ENCODE assay signal across 13 cellular contexts in the genomic region with DNA sequence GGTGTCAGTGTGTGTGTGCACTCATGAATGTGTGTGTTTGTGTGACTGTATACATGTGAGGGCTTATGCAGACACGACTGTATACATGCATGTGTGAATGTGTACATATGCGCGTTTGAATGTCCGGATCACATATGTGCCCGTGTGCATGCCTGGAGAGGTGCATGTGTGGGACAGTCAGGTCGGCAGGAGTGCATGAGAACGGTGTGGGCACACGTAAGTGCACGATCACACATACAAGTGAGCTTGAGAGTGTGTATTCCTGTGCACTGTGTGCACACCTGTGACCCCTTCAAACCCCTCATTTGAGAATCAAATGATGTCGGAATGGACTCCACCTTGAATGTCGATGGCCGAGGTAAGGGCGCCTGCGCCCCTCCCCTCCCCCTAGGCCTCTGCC. TPM values are rescaled to one million over a fixed set of nuclear protein-coding genes. Genes with fewer than 3 reads are reported as not detected.
DNase-seq lines count a peak whose midpoint lies in the region; ATAC-seq and TF ChIP-seq lines count a peak whose summit lies in the region.
"Had no signal": no experiment of that assay in that cellular context is flagged by ENCODE, and none has a peak within 500 bp of the region (broad histone marks: within the 10 kb centered on the region; RNA-seq: fewer than 3 reads in every experiment).

No MANE protein-coding gene starts in this region.

- no peak overlapping the region for H3K4me2 ChIP-seq in neuronal stem cell (ENCODE audit: insufficient read depth, low read length, poor library complexity, severe bottlenecking)

- H3K9ac ChIP-seq in HUES6 (ENCODE audit: low read length) (no peak overlapping the region), neuronal stem cell (ENCODE audit: low read depth, low read length, poor library complexity) (peak overlapping the region; percentile 56)

- peak overlapping the region; percentile 25 for H2BK15ac ChIP-seq in neuronal stem cell (ENCODE audit: low read length)

- H3K4me1 ChIP-seq in HUES6 (ENCODE audit: control insufficient read depth, insufficient read depth, low read length) (peaks cover 28% of the 10 kb centered on the region), neuronal stem cell (ENCODE audit: control insufficient read depth in 2 of 2, insufficient read depth in 1 of 2, low read depth in 1 of 2, low read length in 2 of 2) (peaks cover 12 to 16% of the 10 kb centered on the region in 2 donors), psoas muscle (peaks cover 26% of the 10 kb centered on the region), right lobe of liver (peaks cover 0 to 25% (median 4%) of the 10 kb centered on the region in 4 donors)

- no peak overlapping the region for H4K91ac ChIP-seq in neuronal stem cell (ENCODE audit: low read depth, low read length, poor library complexity)

- no peak overlapping the region for H3K27ac Mint-ChIP-seq in central memory CD8-positive, alpha-beta T cell (ENCODE audit: low read depth)

- DNase-seq in NCI-H748 (lab: John Stamatoyannopoulos, UW; ENCODE audit: unreplicated experiment) = peak; percentile 31
- DNase-seq in NCI-H748 treated with DMSO at 0.1 percent for 48 hours (lab: John Stamatoyannopoulos, UW) = no peak
- no peak for DNase-seq in central memory CD8-positive, alpha-beta T cell (ENCODE audit: low spot score in 2 of 2)
- no peak for DNase-seq in neuronal stem cell (ENCODE audit: low spot score)
- no peak for DNase-seq in psoas muscle
- DNase-seq in right lobe of liver = no peak
- DNase-seq: brain microvascular endothelial cell, NCI-H1048 had no signal

- H3K27me3 Mint-ChIP-seq in central memory CD8-positive, alpha-beta T cell = peaks cover 42% of the 10 kb centered on the region

- no peak overlapping the region for H2BK12ac ChIP-seq in neuronal stem cell (ENCODE audit: low read length)

- H3K14ac ChIP-seq in neuronal stem cell (ENCODE audit: low read length) = no peak overlapping the region

- no peak overlapping the region for H3K23ac ChIP-seq in neuronal stem cell (ENCODE audit: low read depth, low read length, poor library complexity)

- intact Hi-C loops in psoas muscle (cut with DNase I) (no loop called here), right lobe of liver (cut with DNase I) (loop anchor here in 1 of 2 donors (5.0 kb wide), 1 partner anchor 58 kb away; no protein-coding TSS in a partner anchor)

- H2BK5ac ChIP-seq in neuronal stem cell (ENCODE audit: low read length) = peak overlapping the region; percentile 7

- no peak overlapping the region for H4K8ac ChIP-seq in neuronal stem cell (ENCODE audit: low read depth, low read length)

- no peaks in the 10 kb centered on the region for H3K9me3 Mint-ChIP-seq in central memory CD8-positive, alpha-beta T cell

- H3K4me1 Mint-ChIP-seq in central memory CD8-positive, alpha-beta T cell = peaks cover 41% of the 10 kb centered on the region

- H2AK5ac ChIP-seq in neuronal stem cell (ENCODE audit: low read depth, low read length) = no peak overlapping the region

- H3K79me1 ChIP-seq in neuronal stem cell (ENCODE audit: low read depth, low read length) = peaks cover 2% of the 10 kb centered on the region

- peak overlapping the region; percentile 84 for H3K4me3 Mint-ChIP-seq in central memory CD8-positive, alpha-beta T cell

- H3K36me3 ChIP-seq in HUES6 (ENCODE audit: control insufficient read depth, insufficient read depth, low read length) (no peaks in the 10 kb centered on the region), neuronal stem cell (replicated peaks in 1 of 2; ENCODE audit: control insufficient read depth in 2 of 2, insufficient read depth in 2 of 2, low read length in 2 of 2) (no peaks in the 10 kb centered on the region), psoas muscle (ENCODE audit: insufficient read depth in 1 of 2, low read depth in 1 of 2) (no peaks in the 10 kb centered on the region), right lobe of liver (no peaks in the 10 kb centered on the region)
- H3K36me3 ChIP-seq: brain microvascular endothelial cell had no signal

- H2AFZ ChIP-seq in neuronal stem cell (ENCODE audit: low read length) = peak overlapping the region; percentile 93

- no peak overlapping the region for H2BK120ac ChIP-seq in neuronal stem cell (ENCODE audit: low read depth, low read length)

- peaks cover 65% of the 10 kb centered on the region for H3K27me3 ChIP-seq in HUES6 (ENCODE audit: control insufficient read depth, insufficient read depth, low read length)
- peaks cover 11 to 94% (median 24%) of the 10 kb centered on the region in 3 experiments for H3K27me3 ChIP-seq in neuronal stem cell (ENCODE audit: control insufficient read depth in 3 of 3, insufficient read depth in 3 of 3, low read depth in 1 of 3, low read length in 3 of 3)
- H3K27me3 ChIP-seq in psoas muscle (ENCODE audit: insufficient read depth in 3 of 3, low read length in 2 of 3) = peaks cover 0 to 48% (median 7%) of the 10 kb centered on the region in 3 donors
- peaks cover 5 to 23% of the 10 kb centered on the region in 2 donors for H3K27me3 ChIP-seq in right lobe of liver

- H3K4me3 ChIP-seq in HUES6 (ENCODE audit: low read depth, low read length) = peak overlapping the region; percentile 83
- peak overlapping the region in 1 of 2 donors; percentile 39 for H3K4me3 ChIP-seq in neuronal stem cell (ENCODE audit: low read length in 2 of 2)
- no peak overlapping the region for H3K4me3 ChIP-seq in psoas muscle
- H3K4me3 ChIP-seq in right lobe of liver = no peak overlapping the region

- no peak for ATAC-seq in central memory CD8-positive, alpha-beta T cell (replicated peaks; ENCODE audit: extremely low read depth, poor library complexity, severe bottlenecking)
- ATAC-seq in psoas muscle (no peak), right lobe of liver (no peak), HG02981 (IDR thresholded peaks at IDR 0.05; ENCODE audit: unreplicated experiment) (no peak)

- TF ChIP-seq CTCF in psoas muscle (IDR thresholded peaks at IDR 0.05) (no peak), right lobe of liver (IDR thresholded peaks at IDR 0.05) (no peak)

- H3K18ac ChIP-seq in neuronal stem cell (ENCODE audit: low read length) = no peak overlapping the region

- H3K36me3 Mint-ChIP-seq in central memory CD8-positive, alpha-beta T cell (ENCODE audit: insufficient read depth) = peaks cover 6% of the 10 kb centered on the region

- no peak overlapping the region for H3K4ac ChIP-seq in neuronal stem cell (ENCODE audit: low read length)

- no peak overlapping the region for H3K27ac ChIP-seq in HUES6 (ENCODE audit: low read depth, low read length)
- H3K27ac ChIP-seq in neuronal stem cell (replicated peaks; ENCODE audit: low read length) = no peak overlapping the region
- no peak overlapping the region for H3K27ac ChIP-seq in psoas muscle
- no peak overlapping the region for H3K27ac ChIP-seq in right lobe of liver
- H3K27ac ChIP-seq: 22Rv1, brain microvascular endothelial cell, epithelial cell of prostate had no signal

- H3K9me3 ChIP-seq in HUES6 (ENCODE audit: control insufficient read depth, insufficient read depth, low read depth, low read length) (no peaks in the 10 kb centered on the region), neuronal stem cell (replicated peaks in 1 of 2; ENCODE audit: control insufficient read depth in 2 of 2, insufficient read depth in 1 of 2, low read depth in 1 of 2, low read length in 2 of 2) (no peaks in the 10 kb centered on the region), psoas muscle (no peaks in the 10 kb centered on the region), right lobe of liver (no peaks in the 10 kb centered on the region)

- no CpG with 5 or more reads among the region's 14 CpGs for WGBS in neuronal stem cell (ENCODE audit: extremely low coverage in 2 of 2, insufficient read length in 2 of 2, insufficient replicate concordance in 1 of 2), 2 donors
- 57 to 65% (median 63%) methylated on average over 14 of the region's 14 CpGs for WGBS in psoas muscle, 3 donors
- WGBS in right lobe of liver (ENCODE audit: insufficient coverage, low coverage, low lambda C conversion rate, missing lambda C conversion rate) = 43% methylated on average over 9 of the region's 14 CpGs

- no peak for TF ChIP-seq POLR2A in right lobe of liver (IDR thresholded peaks at IDR 0.05)

RNA-seq across cellular contexts. Expression of gene NGFR, which starts 0.7 kb away (rescaled TPM):
- 29.4 TPM for polyA plus RNA-seq in neuronal stem cell (2013, experiment 1 of 2)
- 29.5 TPM for polyA plus RNA-seq in neuronal stem cell (2013, experiment 2 of 2)
- total RNA-seq in psoas muscle (10 to 100 TPM in 1 of 4 donors, 1 to 10 TPM in 3; 1.6 to 13.5 (median 3.7) TPM), right lobe of liver (1 to 10 TPM; 3.1 to 9.4 (median 6.8) TPM)
- 1 to 10 TPM in 1 of 3 donors, under 1 TPM in 2; 0.74 to 5.1 (median 0.77) TPM for polyA plus RNA-seq in psoas muscle
- total RNA-seq: activated CD8-positive, alpha-beta memory T cell treated with anti-CD3 and anti-CD28 coated beads for 36 hours had no signal
